Comparison of ENCODE assay signal across 1 cellular context in genomic region chr6:142942805-142943227, GRCh38.
TF ChIP-seq lines count a peak whose summit lies in the region.

No MANE protein-coding gene starts in this region.

TF ChIP-seq in HepG2, 621 proteins besides CTCF, POLR2A, EP300 and RAD21 (continued from another document and continues in another):
- TF ChIP-seq ARNT2 (CRISPR knock-in tag; IDR thresholded peaks at IDR 0.05; ENCODE audit: low read depth) (no peak), ZNF180 (CRISPR knock-in tag; IDR thresholded peaks at IDR 0.05; ENCODE audit: borderline replicate concordance, low read depth) (no peak), RARA (CRISPR knock-in tag; IDR thresholded peaks at IDR 0.05) (0 out of 2 replicates have a peak, but pooled peaks have one; percentile 38), ZBED4 (CRISPR knock-in tag; IDR thresholded peaks at IDR 0.05; ENCODE audit: borderline replicate concordance) (no peak), ZNF597 (CRISPR knock-in tag; IDR thresholded peaks at IDR 0.05) (no peak), ATF7-NPFF (CRISPR knock-in tag; IDR thresholded peaks at IDR 0.05; ENCODE audit: low read depth) (no peak), TEAD3 (CRISPR knock-in tag; optimal IDR thresholded peaks at IDR 0.05; ENCODE audit: borderline replicate concordance) (no peak), ZNF468 (CRISPR knock-in tag; IDR thresholded peaks at IDR 0.05) (no peak), PAF1 (CRISPR knock-in tag; IDR thresholded peaks at IDR 0.05) (no peak), NFYB (CRISPR knock-in tag; IDR thresholded peaks at IDR 0.05) (no peak), ARNTL (CRISPR knock-in tag; IDR thresholded peaks at IDR 0.05) (no peak), TAF1 (CRISPR knock-in tag; IDR thresholded peaks at IDR 0.05) (no peak), KLF16 (CRISPR knock-in tag; IDR thresholded peaks at IDR 0.05) (peak in 1 of 2 experiments; percentile 45; a peak in 1 of 4 replicates), ZFP37 (CRISPR knock-in tag; IDR thresholded peaks at IDR 0.05; ENCODE audit: borderline replicate concordance) (no peak), SRY (CRISPR knock-in tag; IDR thresholded peaks at IDR 0.05) (no peak), MTA3 (CRISPR knock-in tag; IDR thresholded peaks at IDR 0.05) (no peak), NKX3-1 (CRISPR knock-in tag; IDR thresholded peaks at IDR 0.05) (no peak), KLF11 (CRISPR knock-in tag; IDR thresholded peaks at IDR 0.05) (0 out of 2 replicates have a peak, but pooled peaks have one; percentile 30), MEF2D (CRISPR knock-in tag; IDR thresholded peaks at IDR 0.05) (no peak), ZBTB40 (IDR thresholded peaks at IDR 0.05) (no peak), ZBTB40 (CRISPR knock-in tag; IDR thresholded peaks at IDR 0.05) (no peak), CBX5 (CRISPR knock-in tag; IDR thresholded peaks at IDR 0.05; ENCODE audit: borderline replicate concordance) (no peak), MEIS2 (CRISPR knock-in tag; IDR thresholded peaks at IDR 0.05) (no peak), CBX2 (IDR thresholded peaks at IDR 0.05; ENCODE audit: low read depth, low read length) (no peak), CBX2 (CRISPR knock-in tag; IDR thresholded peaks at IDR 0.05; ENCODE audit: low read depth) (no peak), ZNF414 (CRISPR knock-in tag; IDR thresholded peaks at IDR 0.05) (no peak), RARG (CRISPR knock-in tag; IDR thresholded peaks at IDR 0.05; ENCODE audit: low read depth) (no peak), PITX1 (CRISPR knock-in tag; IDR thresholded peaks at IDR 0.05) (peak; percentile 68; the same call in 1 of the 2 replicates), TRIM24 (CRISPR knock-in tag; IDR thresholded peaks at IDR 0.05) (no peak), TCF12 (IDR thresholded peaks at IDR 0.05) (no peak), TCF12 (CRISPR knock-in tag; IDR thresholded peaks at IDR 0.05) (no peak), MED13 (CRISPR knock-in tag; IDR thresholded peaks at IDR 0.05) (no peak), FOSL2 (CRISPR knock-in tag; IDR thresholded peaks at IDR 0.05) (no peak), NFKBIZ (CRISPR knock-in tag; IDR thresholded peaks at IDR 0.05) (no peak), ZNF530 (CRISPR knock-in tag; IDR thresholded peaks at IDR 0.05; ENCODE audit: low read depth) (no peak), SP1 (IDR thresholded peaks at IDR 0.05) (no peak), SP1 (CRISPR knock-in tag; IDR thresholded peaks at IDR 0.05) (no peak), MAFK (conservative IDR thresholded peaks at IDR 0.05 in 1 of 2, IDR thresholded peaks at IDR 0.05 in 1 of 2; ENCODE audit: low read length in 2 of 2) (no peak), ZNF564 (CRISPR knock-in tag; IDR thresholded peaks at IDR 0.05) (no peak), SRSF9 (IDR thresholded peaks at IDR 0.05; ENCODE audit: borderline replicate concordance, insufficient read depth, low read depth, low read length, poor library complexity, severe bottlenecking) (no peak), KLF15 (CRISPR knock-in tag; IDR thresholded peaks at IDR 0.05; ENCODE audit: borderline replicate concordance) (no peak), KDM4B (CRISPR knock-in tag; IDR thresholded peaks at IDR 0.05) (no peak)
- TF ChIP-seq, protein P1, sequence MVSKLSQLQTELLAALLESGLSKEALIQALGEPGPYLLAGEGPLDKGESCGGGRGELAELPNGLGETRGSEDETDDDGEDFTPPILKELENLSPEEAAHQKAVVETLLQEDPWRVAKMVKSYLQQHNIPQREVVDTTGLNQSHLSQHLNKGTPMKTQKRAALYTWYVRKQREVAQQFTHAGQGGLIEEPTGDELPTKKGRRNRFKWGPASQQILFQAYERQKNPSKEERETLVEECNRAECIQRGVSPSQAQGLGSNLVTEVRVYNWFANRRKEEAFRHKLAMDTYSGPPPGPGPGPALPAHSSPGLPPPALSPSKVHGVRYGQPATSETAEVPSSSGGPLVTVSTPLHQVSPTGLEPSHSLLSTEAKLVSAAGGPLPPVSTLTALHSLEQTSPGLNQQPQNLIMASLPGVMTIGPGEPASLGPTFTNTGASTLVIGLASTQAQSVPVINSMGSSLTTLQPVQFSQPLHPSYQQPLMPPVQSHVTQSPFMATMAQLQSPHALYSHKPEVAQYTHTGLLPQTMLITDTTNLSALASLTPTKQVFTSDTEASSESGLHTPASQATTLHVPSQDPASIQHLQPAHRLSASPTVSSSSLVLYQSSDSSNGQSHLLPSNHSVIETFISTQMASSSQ (IDR thresholded peaks at IDR 0.05; ENCODE audit: low read depth) = no peak
- TF ChIP-seq, protein P1 (CRISPR knock-in tag; IDR thresholded peaks at IDR 0.05; ENCODE audit: borderline replicate concordance) = no peak
- TF ChIP-seq, protein P2, sequence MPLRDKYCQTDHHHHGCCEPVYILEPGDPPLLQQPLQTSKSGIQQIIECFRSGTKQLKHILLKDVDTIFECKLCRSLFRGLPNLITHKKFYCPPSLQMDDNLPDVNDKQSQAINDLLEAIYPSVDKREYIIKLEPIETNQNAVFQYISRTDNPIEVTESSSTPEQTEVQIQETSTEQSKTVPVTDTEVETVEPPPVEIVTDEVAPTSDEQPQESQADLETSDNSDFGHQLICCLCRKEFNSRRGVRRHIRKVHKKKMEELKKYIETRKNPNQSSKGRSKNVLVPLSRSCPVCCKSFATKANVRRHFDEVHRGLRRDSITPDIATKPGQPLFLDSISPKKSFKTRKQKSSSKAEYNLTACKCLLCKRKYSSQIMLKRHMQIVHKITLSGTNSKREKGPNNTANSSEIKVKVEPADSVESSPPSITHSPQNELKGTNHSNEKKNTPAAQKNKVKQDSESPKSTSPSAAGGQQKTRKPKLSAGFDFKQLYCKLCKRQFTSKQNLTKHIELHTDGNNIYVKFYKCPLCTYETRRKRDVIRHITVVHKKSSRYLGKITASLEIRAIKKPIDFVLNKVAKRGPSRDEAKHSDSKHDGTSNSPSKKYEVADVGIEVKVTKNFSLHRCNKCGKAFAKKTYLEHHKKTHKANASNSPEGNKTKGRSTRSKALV (CRISPR knock-in tag; IDR thresholded peaks at IDR 0.05) = no peak; the same call in 1 of the 2 replicates
